Comparison of ENCODE assay signal across 2 cellular contexts in genomic region chr9:125238127-125238914, GRCh38.
TF ChIP-seq lines count a peak whose summit lies in the region.

No MANE protein-coding gene starts in this region.

TF ChIP-seq in SK-N-SH, 30 proteins besides CTCF, POLR2A, EP300 and RAD21 (continued from another document):
- TF ChIP-seq ZBTB33 (IDR thresholded peaks at IDR 0.05; ENCODE audit: borderline replicate concordance, low read depth) (no peak), RCOR1 (IDR thresholded peaks at IDR 0.05; ENCODE audit: low read length) (no peak), TCF12 (IDR thresholded peaks at IDR 0.05) (no peak), FOSL2 (IDR thresholded peaks at IDR 0.05; ENCODE audit: borderline replicate concordance, low read depth) (no peak), TEAD4 (IDR thresholded peaks at IDR 0.05; ENCODE audit: borderline replicate concordance, insufficient read depth) (no peak), FOXM1 (IDR thresholded peaks at IDR 0.05; ENCODE audit: low read depth) (no peak), CHD2 (IDR thresholded peaks at IDR 0.05; ENCODE audit: low read length, partially characterized antibody) (no peak), PBX3 (IDR thresholded peaks at IDR 0.05) (no peak), SMC3 (IDR thresholded peaks at IDR 0.05; ENCODE audit: low read depth, low read length) (no peak)
- TF ChIP-seq, protein P1, sequence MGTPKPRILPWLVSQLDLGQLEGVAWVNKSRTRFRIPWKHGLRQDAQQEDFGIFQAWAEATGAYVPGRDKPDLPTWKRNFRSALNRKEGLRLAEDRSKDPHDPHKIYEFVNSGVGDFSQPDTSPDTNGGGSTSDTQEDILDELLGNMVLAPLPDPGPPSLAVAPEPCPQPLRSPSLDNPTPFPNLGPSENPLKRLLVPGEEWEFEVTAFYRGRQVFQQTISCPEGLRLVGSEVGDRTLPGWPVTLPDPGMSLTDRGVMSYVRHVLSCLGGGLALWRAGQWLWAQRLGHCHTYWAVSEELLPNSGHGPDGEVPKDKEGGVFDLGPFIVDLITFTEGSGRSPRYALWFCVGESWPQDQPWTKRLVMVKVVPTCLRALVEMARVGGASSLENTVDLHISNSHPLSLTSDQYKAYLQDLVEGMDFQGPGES (IDR thresholded peaks at IDR 0.05; ENCODE audit: low read depth, low read length), result no peak

TF ChIP-seq in SK-N-SH treated with all-trans-retinoic acid at 6 μM for 48 hours, 23 proteins besides CTCF, POLR2A, EP300 and RAD21 (continued from another document):
- TF ChIP-seq TSHZ2 (CRISPR knock-in tag; IDR thresholded peaks at IDR 0.05), result no peak
- TF ChIP-seq ZFP3 (CRISPR knock-in tag; IDR thresholded peaks at IDR 0.05), result no peak
- no peak for TF ChIP-seq BACH2 (CRISPR knock-in tag; IDR thresholded peaks at IDR 0.05; ENCODE audit: borderline replicate concordance)
- TF ChIP-seq PATZ1 (CRISPR knock-in tag; IDR thresholded peaks at IDR 0.05; ENCODE audit: borderline replicate concordance), result no peak
- no peak for TF ChIP-seq ZNF565 (CRISPR knock-in tag; conservative IDR thresholded peaks at IDR 0.05; ENCODE audit: low read depth)
- TF ChIP-seq ZFP30 (CRISPR knock-in tag; IDR thresholded peaks at IDR 0.05), result no peak
- no peak for TF ChIP-seq RARB (CRISPR knock-in tag; IDR thresholded peaks at IDR 0.05)
- no peak for TF ChIP-seq ESRRG (CRISPR knock-in tag; IDR thresholded peaks at IDR 0.05)
- TF ChIP-seq PPARA (CRISPR knock-in tag; IDR thresholded peaks at IDR 0.05; ENCODE audit: borderline replicate concordance), result no peak
- TF ChIP-seq ARNTL (CRISPR knock-in tag; IDR thresholded peaks at IDR 0.05; ENCODE audit: borderline replicate concordance, low read depth), result no peak
- TF ChIP-seq CREB5 (CRISPR knock-in tag; IDR thresholded peaks at IDR 0.05; ENCODE audit: low read depth), result no peak
- no peak for TF ChIP-seq SNAI2 (CRISPR knock-in tag; IDR thresholded peaks at IDR 0.05)
